In genomic region chr6:107718341-107718740, GRCh38 we compare ENCODE assay signal across 16 cellular contexts.
"Had no signal": no experiment of that assay in that cellular context is flagged by ENCODE, and none has a peak within 500 bp of the region (broad histone marks: within the 10 kb centered on the region; RNA-seq: fewer than 3 reads in every experiment).

No MANE protein-coding gene starts in this region.

- H3K9me3 Mint-ChIP-seq: nephron progenitor cell had no signal

- H3K9me3 ChIP-seq: body of pancreas, mucosa of descending colon, spleen, suprapubic skin, upper lobe of left lung had no signal

- H3K36me3 Mint-ChIP-seq: WTC11 had no signal

- H3K4me3 ChIP-seq: body of pancreas, lung, mucosa of descending colon, spleen, suprapubic skin, upper lobe of left lung had no signal

- ATAC-seq: body of pancreas, left colon, mucosa of descending colon, sciatic nerve, WTC11 had no signal

- H3K4me3 Mint-ChIP-seq: activated CD4-positive, alpha-beta T cell treated with anti-CD3 and anti-CD28 coated beads, Interleukin-2, amount 10 ng/mL, durations not matched to agents 7 days and 5 days; nephron progenitor cell; WTC11 had no signal

- DNase-seq: activated CD4-positive, alpha-beta T cell treated with anti-CD3 and anti-CD28 coated beads, Interleukin-2, amount 10 ng/mL, durations not matched to agents 7 days and 5 days; activated gamma-delta T cell; amniotic stem cell; body of pancreas; glutamatergic neuron; left colon; mucosa of descending colon; nephron progenitor cell; spleen; stimulated activated CD4-positive, alpha-beta T cell treated with anti-CD3 and anti-CD28 coated beads, Interleukin-1b, Interleukin-23, amount 100 ng/mL, for 48 hours; stimulated activated naive CD4-positive, alpha-beta T cell; upper lobe of left lung had no signal

- H3K27me3 Mint-ChIP-seq: activated CD4-positive, alpha-beta T cell treated with anti-CD3 and anti-CD28 coated beads, Interleukin-2, amount 10 ng/mL, durations not matched to agents 7 days and 5 days had no signal

- H3K4me1 ChIP-seq: body of pancreas had no signal

- H3K36me3 ChIP-seq: suprapubic skin, upper lobe of left lung had no signal

- H3K27me3 ChIP-seq: body of pancreas, spleen, upper lobe of left lung had no signal

- H3K27ac ChIP-seq: body of pancreas, spleen, suprapubic skin, upper lobe of left lung had no signal

- H3K27ac Mint-ChIP-seq: activated CD4-positive, alpha-beta T cell treated with anti-CD3 and anti-CD28 coated beads, Interleukin-2, amount 10 ng/mL, durations not matched to agents 7 days and 5 days; nephron progenitor cell; WTC11 had no signal
